Comparison of ENCODE assay signal across 14 cellular contexts in genomic region chr16:81640681-81641070, GRCh38.
"Had no signal": no experiment of that assay in that cellular context is flagged by ENCODE, and none has a peak within 500 bp of the region (broad histone marks: within the 10 kb centered on the region; RNA-seq: fewer than 3 reads in every experiment).

No MANE protein-coding gene starts in this region.

- DNase-seq: activated B cell treated with CpG ODN at 0.5 μM for 24 hours; activated CD4-positive, alpha-beta T cell treated with anti-CD3 and anti-CD28 coated beads, Interleukin-2, amount 10 ng/mL, durations not matched to agents 24 days and 14 days; activated naive CD4-positive, alpha-beta T cell; activated naive CD8-positive, alpha-beta T cell treated with anti-CD3 and anti-CD28 coated beads, Interleukin-2, amount 10 ng/mL, durations not matched to agents 7 days and 5 days; cerebellar nuclear complex; erythroblast; gastrocnemius medialis; heart right ventricle; midbrain; stimulated activated CD4-positive, alpha-beta T cell treated with anti-CD3 and anti-CD28 coated beads, Interleukin-2, amount 100 ng/mL, for 48 hours; stimulated activated naive CD4-positive, alpha-beta T cell; tibial artery had no signal

- ATAC-seq: gastrocnemius medialis, heart right ventricle had no signal

- H3K27ac Mint-ChIP-seq: activated B cell treated with CpG ODN at 0.5 μM for 24 hours; activated CD4-positive, alpha-beta T cell treated with anti-CD3 and anti-CD28 coated beads, Interleukin-2, amount 10 ng/mL, durations not matched to agents 24 days and 14 days; activated naive CD8-positive, alpha-beta T cell treated with anti-CD3 and anti-CD28 coated beads, Interleukin-2, amount 10 ng/mL, durations not matched to agents 7 days and 5 days; activated T-helper 1 cell treated with anti-CD3 and anti-CD28 coated beads, Interleukin-12 subunit alpha, Interleukin-12 subunit beta, Interleukin-2, Interleukin-4 antibody, amounts not matched to agents 30 ng/mL and 10 ng/mL and 1 ng/mL, durations not matched to agents 14 hours and 24 hours and 36 hours had no signal

- H3K27me3 Mint-ChIP-seq: activated B cell treated with CpG ODN at 0.5 μM for 24 hours; activated CD4-positive, alpha-beta T cell treated with anti-CD3 and anti-CD28 coated beads, Interleukin-2, amount 10 ng/mL, durations not matched to agents 24 days and 14 days; activated naive CD8-positive, alpha-beta T cell treated with anti-CD3 and anti-CD28 coated beads, Interleukin-2, amount 10 ng/mL, durations not matched to agents 7 days and 5 days had no signal

- H3K27ac ChIP-seq: gastrocnemius medialis, heart right ventricle, tibial artery, vagina had no signal

- H3K9me3 Mint-ChIP-seq: activated B cell treated with CpG ODN at 0.5 μM for 24 hours; activated CD4-positive, alpha-beta T cell treated with anti-CD3 and anti-CD28 coated beads, Interleukin-2, amount 10 ng/mL, durations not matched to agents 24 days and 14 days; activated naive CD8-positive, alpha-beta T cell treated with anti-CD3 and anti-CD28 coated beads, Interleukin-2, amount 10 ng/mL, durations not matched to agents 7 days and 5 days; activated T-helper 1 cell treated with anti-CD3 and anti-CD28 coated beads, Interleukin-12 subunit alpha, Interleukin-12 subunit beta, Interleukin-2, Interleukin-4 antibody, amounts not matched to agents 30 ng/mL and 10 ng/mL and 1 ng/mL, durations not matched to agents 14 hours and 24 hours and 36 hours had no signal

- H3K4me3 Mint-ChIP-seq: activated B cell treated with CpG ODN at 0.5 μM for 24 hours; activated CD4-positive, alpha-beta T cell treated with anti-CD3 and anti-CD28 coated beads, Interleukin-2, amount 10 ng/mL, durations not matched to agents 24 days and 14 days; activated naive CD8-positive, alpha-beta T cell treated with anti-CD3 and anti-CD28 coated beads, Interleukin-2, amount 10 ng/mL, durations not matched to agents 7 days and 5 days; activated T-helper 1 cell treated with anti-CD3 and anti-CD28 coated beads, Interleukin-12 subunit alpha, Interleukin-12 subunit beta, Interleukin-2, Interleukin-4 antibody, amounts not matched to agents 30 ng/mL and 10 ng/mL and 1 ng/mL, durations not matched to agents 14 hours and 24 hours and 36 hours had no signal
